In the genomic region with DNA sequence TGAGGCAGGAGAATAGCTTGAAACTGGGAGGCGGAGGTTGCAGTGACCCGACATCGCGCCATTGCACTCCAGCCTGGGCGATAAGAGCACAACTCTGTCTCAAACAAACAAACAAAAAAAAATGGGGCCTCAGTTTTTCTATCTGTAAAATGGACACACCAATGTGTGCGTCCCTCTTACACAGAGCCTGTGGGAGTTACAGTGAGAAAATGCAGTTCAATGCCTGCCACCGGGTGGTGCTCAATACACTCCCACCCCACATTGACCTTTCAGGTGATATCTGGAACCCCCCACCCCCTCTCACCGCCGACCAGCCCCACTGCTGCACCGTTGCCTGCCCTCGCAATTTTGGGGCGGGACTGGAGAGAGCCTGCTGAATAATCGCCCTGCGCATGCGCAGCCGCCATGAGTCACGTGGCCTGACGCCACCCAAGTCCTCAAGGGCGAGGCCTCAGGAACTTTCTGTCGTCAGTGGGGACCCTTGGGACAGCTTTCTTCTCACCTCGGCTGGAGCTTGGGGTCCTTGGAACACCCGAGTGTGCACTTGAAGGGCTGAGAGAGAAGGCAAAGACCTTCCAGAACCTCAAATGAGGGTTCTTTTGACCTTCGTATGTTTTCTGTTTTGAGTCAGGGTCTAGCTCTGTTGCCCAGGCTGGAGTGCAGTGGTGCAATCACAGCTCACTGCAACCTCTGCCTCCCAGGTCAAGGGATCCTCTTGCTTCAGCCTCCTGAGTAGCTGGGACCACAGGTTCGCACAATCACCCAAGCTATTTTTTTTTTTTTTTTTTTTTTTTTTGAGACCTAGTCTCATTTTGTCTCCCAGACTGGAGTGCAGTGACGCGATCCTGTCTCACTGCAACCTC, we compare ENCODE assay signal across 1 cellular context.
A peak's percentile ranks its signal among the peaks of the same experiment; 100 is the strongest.
TF ChIP-seq lines count a peak whose summit lies in the region.

No MANE protein-coding gene starts in this region.

TF ChIP-seq in K562, 482 proteins besides CTCF, POLR2A, EP300 and RAD21 (continued from another document and continues in another):
- TF ChIP-seq, protein P1, sequence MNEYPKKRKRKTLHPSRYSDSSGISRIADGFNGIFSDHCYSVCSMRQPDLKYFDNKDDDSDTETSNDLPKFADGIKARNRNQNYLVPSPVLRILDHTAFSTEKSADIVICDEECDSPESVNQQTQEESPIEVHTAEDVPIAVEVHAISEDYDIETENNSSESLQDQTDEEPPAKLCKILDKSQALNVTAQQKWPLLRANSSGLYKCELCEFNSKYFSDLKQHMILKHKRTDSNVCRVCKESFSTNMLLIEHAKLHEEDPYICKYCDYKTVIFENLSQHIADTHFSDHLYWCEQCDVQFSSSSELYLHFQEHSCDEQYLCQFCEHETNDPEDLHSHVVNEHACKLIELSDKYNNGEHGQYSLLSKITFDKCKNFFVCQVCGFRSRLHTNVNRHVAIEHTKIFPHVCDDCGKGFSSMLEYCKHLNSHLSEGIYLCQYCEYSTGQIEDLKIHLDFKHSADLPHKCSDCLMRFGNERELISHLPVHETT (CRISPR knock-in tag; conservative IDR thresholded peaks at IDR 0.05 in 1 of 2, IDR thresholded peaks at IDR 0.05 in 1 of 2) = peak in 1 of 2 experiments; percentile 41; a peak in 1 of 4 replicates
- TF ChIP-seq ZNF224 (CRISPR knock-in tag; IDR thresholded peaks at IDR 0.05) (no peak), NCOA6 (IDR thresholded peaks at IDR 0.05) (no peak), SREBF1 (IDR thresholded peaks at IDR 0.05; ENCODE audit: borderline replicate concordance, low read depth, low read length) (no peak), ZBTB1 (CRISPR knock-in tag; IDR thresholded peaks at IDR 0.05; ENCODE audit: borderline replicate concordance, low read depth) (peak; percentile 24; the same call in 1 of the 2 replicates), ETS2 (tag; IDR thresholded peaks at IDR 0.05; ENCODE audit: borderline replicate concordance, poor library complexity, severe bottlenecking) (no peak), ZNF174 (CRISPR knock-in tag; IDR thresholded peaks at IDR 0.05) (no peak), JUND (IDR thresholded peaks at IDR 0.05; ENCODE audit: borderline replicate concordance, low read depth, low read length) (peak; percentile 2; the same call in 1 of the 2 replicates), JUND (tag; IDR thresholded peaks at IDR 0.05; ENCODE audit: borderline replicate concordance, low read depth, low read length) (no peak), U2AF2 (optimal IDR thresholded peaks at IDR 0.05; ENCODE audit: low read depth, low read length) (no peak), RFX5 (IDR thresholded peaks at IDR 0.05; ENCODE audit: low read depth, low read length) (no peak), GTF2A2 (tag; IDR thresholded peaks at IDR 0.05) (no peak), MYBL2 (IDR thresholded peaks at IDR 0.05; ENCODE audit: low read depth) (no peak), MYBL2 (CRISPR knock-in tag; IDR thresholded peaks at IDR 0.05; ENCODE audit: borderline replicate concordance) (no peak), CHD4 (IDR thresholded peaks at IDR 0.05; ENCODE audit: insufficient read depth, insufficient replicate concordance, low read depth, low read length, poor library complexity, severe bottlenecking) (peak; percentile 96), JUN (IDR thresholded peaks at IDR 0.05; ENCODE audit: borderline replicate concordance, low read depth, low read length) (0 out of 2 replicates have a peak, but pooled peaks have one; percentile 24), JUN (CRISPR knock-in tag; IDR thresholded peaks at IDR 0.05; ENCODE audit: borderline replicate concordance) (no peak), ZSCAN32 (CRISPR knock-in tag; IDR thresholded peaks at IDR 0.05) (no peak), CCAR2 (IDR thresholded peaks at IDR 0.05; ENCODE audit: low read depth, low read length) (no peak), SMARCA5 (IDR thresholded peaks at IDR 0.05) (peak; percentile 98), YY1 (IDR thresholded peaks at IDR 0.05; ENCODE audit: borderline replicate concordance in 1 of 3, control insufficient read depth in 1 of 3, extremely low read depth in 1 of 3, insufficient read depth in 3 of 3, insufficient read length in 1 of 3, insufficient replicate concordance in 2 of 3, low read depth in 1 of 3, low read length in 2 of 3) (peak; percentile 42 to 90 (median 75)), PRPF4 (IDR thresholded peaks at IDR 0.05; ENCODE audit: insufficient read depth, low read depth, low read length, poor library complexity, severe bottlenecking) (no peak), TCF7 (IDR thresholded peaks at IDR 0.05; ENCODE audit: borderline replicate concordance) (no peak), ZNF384 (IDR thresholded peaks at IDR 0.05; ENCODE audit: low read depth, low read length) (no peak; the same call in 1 of the 2 replicates), BRCA1 (IDR thresholded peaks at IDR 0.05) (no peak), BRCA1 (CRISPR knock-in tag; IDR thresholded peaks at IDR 0.05) (no peak), ILF3 (IDR thresholded peaks at IDR 0.05; ENCODE audit: borderline replicate concordance) (no peak), ARID1B (IDR thresholded peaks at IDR 0.05) (no peak; the same call in 1 of the 2 replicates), SRF (CRISPR knock-in tag; IDR thresholded peaks at IDR 0.05) (no peak), CREB1 (IDR thresholded peaks at IDR 0.05) (no peak), CREB1 (CRISPR knock-in tag; IDR thresholded peaks at IDR 0.05) (peak; percentile 37; the same call in 1 of the 2 replicates)
- TF ChIP-seq, protein P2, sequence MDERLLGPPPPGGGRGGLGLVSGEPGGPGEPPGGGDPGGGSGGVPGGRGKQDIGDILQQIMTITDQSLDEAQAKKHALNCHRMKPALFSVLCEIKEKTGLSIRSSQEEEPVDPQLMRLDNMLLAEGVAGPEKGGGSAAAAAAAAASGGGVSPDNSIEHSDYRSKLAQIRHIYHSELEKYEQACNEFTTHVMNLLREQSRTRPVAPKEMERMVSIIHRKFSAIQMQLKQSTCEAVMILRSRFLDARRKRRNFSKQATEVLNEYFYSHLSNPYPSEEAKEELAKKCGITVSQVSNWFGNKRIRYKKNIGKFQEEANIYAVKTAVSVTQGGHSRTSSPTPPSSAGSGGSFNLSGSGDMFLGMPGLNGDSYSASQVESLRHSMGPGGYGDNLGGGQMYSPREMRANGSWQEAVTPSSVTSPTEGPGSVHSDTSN (CRISPR knock-in tag; IDR thresholded peaks at IDR 0.05; ENCODE audit: low read depth) = no peak
- TF ChIP-seq, protein P2 (tag; conservative IDR thresholded peaks at IDR 0.05; ENCODE audit: low read depth) = no peak
- TF ChIP-seq, protein P3, sequence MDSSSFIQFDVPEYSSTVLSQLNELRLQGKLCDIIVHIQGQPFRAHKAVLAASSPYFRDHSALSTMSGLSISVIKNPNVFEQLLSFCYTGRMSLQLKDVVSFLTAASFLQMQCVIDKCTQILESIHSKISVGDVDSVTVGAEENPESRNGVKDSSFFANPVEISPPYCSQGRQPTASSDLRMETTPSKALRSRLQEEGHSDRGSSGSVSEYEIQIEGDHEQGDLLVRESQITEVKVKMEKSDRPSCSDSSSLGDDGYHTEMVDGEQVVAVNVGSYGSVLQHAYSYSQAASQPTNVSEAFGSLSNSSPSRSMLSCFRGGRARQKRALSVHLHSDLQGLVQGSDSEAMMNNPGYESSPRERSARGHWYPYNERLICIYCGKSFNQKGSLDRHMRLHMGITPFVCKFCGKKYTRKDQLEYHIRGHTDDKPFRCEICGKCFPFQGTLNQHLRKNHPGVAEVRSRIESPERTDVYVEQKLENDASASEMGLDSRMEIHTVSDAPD (CRISPR knock-in tag; IDR thresholded peaks at IDR 0.05) = no peak
- TF ChIP-seq, protein P4, sequence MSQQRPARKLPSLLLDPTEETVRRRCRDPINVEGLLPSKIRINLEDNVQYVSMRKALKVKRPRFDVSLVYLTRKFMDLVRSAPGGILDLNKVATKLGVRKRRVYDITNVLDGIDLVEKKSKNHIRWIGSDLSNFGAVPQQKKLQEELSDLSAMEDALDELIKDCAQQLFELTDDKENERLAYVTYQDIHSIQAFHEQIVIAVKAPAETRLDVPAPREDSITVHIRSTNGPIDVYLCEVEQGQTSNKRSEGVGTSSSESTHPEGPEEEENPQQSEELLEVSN (IDR thresholded peaks at IDR 0.05; ENCODE audit: borderline replicate concordance in 1 of 2, extremely low read depth in 1 of 2, insufficient read depth in 1 of 2, insufficient read length in 1 of 2, low read depth in 1 of 2, low read length in 1 of 2, poor library complexity in 1 of 2, severe bottlenecking in 1 of 2) = peak; percentile 85 to 90
- TF ChIP-seq, protein P5, sequence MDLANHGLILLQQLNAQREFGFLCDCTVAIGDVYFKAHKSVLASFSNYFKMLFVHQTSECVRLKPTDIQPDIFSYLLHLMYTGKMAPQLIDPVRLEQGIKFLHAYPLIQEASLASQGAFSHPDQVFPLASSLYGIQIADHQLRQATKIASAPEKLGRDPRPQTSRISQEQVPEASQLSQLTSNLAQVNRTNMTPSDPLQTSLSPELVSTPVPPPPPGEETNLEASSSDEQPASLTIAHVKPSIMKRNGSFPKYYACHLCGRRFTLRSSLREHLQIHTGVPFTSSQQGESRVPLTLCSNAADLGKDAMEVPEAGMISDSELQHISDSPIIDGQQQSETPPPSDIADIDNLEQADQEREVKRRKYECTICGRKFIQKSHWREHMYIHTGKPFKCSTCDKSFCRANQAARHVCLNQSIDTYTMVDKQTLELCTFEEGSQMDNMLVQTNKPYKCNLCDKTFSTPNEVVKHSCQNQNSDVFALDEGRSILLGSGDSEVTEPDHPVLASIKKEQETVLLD (IDR thresholded peaks at IDR 0.05) = peak; percentile 98
- TF ChIP-seq, protein P6, sequence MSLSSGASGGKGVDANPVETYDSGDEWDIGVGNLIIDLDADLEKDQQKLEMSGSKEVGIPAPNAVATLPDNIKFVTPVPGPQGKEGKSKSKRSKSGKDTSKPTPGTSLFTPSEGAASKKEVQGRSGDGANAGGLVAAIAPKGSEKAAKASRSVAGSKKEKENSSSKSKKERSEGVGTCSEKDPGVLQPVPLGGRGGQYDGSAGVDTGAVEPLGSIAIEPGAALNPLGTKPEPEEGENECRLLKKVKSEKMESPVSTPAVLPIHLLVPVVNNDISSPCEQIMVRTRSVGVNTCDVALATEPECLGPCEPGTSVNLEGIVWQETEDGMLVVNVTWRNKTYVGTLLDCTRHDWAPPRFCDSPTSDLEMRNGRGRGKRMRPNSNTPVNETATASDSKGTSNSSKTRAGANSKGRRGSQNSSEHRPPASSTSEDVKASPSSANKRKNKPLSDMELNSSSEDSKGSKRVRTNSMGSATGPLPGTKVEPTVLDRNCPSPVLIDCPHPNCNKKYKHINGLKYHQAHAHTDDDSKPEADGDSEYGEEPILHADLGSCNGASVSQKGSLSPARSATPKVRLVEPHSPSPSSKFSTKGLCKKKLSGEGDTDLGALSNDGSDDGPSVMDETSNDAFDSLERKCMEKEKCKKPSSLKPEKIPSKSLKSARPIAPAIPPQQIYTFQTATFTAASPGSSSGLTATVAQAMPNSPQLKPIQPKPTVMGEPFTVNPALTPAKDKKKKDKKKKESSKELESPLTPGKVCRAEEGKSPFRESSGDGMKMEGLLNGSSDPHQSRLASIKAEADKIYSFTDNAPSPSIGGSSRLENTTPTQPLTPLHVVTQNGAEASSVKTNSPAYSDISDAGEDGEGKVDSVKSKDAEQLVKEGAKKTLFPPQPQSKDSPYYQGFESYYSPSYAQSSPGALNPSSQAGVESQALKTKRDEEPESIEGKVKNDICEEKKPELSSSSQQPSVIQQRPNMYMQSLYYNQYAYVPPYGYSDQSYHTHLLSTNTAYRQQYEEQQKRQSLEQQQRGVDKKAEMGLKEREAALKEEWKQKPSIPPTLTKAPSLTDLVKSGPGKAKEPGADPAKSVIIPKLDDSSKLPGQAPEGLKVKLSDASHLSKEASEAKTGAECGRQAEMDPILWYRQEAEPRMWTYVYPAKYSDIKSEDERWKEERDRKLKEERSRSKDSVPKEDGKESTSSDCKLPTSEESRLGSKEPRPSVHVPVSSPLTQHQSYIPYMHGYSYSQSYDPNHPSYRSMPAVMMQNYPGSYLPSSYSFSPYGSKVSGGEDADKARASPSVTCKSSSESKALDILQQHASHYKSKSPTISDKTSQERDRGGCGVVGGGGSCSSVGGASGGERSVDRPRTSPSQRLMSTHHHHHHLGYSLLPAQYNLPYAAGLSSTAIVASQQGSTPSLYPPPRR (CRISPR knock-in tag; IDR thresholded peaks at IDR 0.05; ENCODE audit: borderline replicate concordance) = no peak
- TF ChIP-seq, protein P7, sequence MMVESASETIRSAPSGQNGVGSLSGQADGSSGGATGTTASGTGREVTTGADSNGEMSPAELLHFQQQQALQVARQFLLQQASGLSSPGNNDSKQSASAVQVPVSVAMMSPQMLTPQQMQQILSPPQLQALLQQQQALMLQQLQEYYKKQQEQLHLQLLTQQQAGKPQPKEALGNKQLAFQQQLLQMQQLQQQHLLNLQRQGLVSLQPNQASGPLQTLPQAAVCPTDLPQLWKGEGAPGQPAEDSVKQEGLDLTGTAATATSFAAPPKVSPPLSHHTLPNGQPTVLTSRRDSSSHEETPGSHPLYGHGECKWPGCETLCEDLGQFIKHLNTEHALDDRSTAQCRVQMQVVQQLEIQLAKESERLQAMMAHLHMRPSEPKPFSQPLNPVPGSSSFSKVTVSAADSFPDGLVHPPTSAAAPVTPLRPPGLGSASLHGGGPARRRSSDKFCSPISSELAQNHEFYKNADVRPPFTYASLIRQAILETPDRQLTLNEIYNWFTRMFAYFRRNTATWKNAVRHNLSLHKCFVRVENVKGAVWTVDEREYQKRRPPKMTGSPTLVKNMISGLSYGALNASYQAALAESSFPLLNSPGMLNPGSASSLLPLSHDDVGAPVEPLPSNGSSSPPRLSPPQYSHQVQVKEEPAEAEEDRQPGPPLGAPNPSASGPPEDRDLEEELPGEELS (CRISPR knock-in tag; IDR thresholded peaks at IDR 0.05; ENCODE audit: borderline replicate concordance) = no peak
- TF ChIP-seq, protein P8, sequence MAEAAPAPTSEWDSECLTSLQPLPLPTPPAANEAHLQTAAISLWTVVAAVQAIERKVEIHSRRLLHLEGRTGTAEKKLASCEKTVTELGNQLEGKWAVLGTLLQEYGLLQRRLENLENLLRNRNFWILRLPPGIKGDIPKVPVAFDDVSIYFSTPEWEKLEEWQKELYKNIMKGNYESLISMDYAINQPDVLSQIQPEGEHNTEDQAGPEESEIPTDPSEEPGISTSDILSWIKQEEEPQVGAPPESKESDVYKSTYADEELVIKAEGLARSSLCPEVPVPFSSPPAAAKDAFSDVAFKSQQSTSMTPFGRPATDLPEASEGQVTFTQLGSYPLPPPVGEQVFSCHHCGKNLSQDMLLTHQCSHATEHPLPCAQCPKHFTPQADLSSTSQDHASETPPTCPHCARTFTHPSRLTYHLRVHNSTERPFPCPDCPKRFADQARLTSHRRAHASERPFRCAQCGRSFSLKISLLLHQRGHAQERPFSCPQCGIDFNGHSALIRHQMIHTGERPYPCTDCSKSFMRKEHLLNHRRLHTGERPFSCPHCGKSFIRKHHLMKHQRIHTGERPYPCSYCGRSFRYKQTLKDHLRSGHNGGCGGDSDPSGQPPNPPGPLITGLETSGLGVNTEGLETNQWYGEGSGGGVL (CRISPR knock-in tag; IDR thresholded peaks at IDR 0.05) = no peak
- TF ChIP-seq, protein P9, sequence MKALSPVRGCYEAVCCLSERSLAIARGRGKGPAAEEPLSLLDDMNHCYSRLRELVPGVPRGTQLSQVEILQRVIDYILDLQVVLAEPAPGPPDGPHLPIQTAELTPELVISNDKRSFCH (CRISPR knock-in tag; IDR thresholded peaks at IDR 0.05) = no peak
- TF ChIP-seq, protein P9 (tag; IDR thresholded peaks at IDR 0.05) = peak; percentile 45; the same call in 1 of the 2 replicates
